Comparison of ENCODE assay signal across 1 cellular context in the genomic region with DNA sequence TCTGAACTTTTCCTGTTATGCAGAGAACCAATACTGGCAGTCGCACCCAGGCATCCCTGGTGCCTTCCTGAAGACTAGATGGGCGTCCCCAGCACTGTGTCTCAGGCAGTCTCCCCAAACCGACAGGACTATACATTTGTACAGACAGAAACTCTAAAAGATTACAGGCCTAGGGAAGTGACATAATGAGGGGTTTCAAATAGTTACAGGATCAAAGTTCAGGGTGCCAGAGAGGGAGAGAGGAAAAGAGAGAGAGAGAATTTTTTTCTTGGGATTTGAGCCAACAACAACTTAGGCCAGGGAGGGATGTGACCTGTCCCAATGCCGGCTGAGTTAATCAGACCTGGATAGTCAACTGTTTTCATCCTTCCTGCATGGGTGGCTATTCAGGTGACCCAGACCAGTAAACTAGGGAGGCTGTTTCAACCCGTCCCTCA.
A peak's percentile ranks its signal among the peaks of the same experiment; 100 is the strongest.
TF ChIP-seq lines count a peak whose summit lies in the region.

No MANE protein-coding gene starts in this region.

TF ChIP-seq in HepG2, 621 proteins besides CTCF, POLR2A, EP300 and RAD21 (continued from another document and continues in another):
- TF ChIP-seq, protein P1, sequence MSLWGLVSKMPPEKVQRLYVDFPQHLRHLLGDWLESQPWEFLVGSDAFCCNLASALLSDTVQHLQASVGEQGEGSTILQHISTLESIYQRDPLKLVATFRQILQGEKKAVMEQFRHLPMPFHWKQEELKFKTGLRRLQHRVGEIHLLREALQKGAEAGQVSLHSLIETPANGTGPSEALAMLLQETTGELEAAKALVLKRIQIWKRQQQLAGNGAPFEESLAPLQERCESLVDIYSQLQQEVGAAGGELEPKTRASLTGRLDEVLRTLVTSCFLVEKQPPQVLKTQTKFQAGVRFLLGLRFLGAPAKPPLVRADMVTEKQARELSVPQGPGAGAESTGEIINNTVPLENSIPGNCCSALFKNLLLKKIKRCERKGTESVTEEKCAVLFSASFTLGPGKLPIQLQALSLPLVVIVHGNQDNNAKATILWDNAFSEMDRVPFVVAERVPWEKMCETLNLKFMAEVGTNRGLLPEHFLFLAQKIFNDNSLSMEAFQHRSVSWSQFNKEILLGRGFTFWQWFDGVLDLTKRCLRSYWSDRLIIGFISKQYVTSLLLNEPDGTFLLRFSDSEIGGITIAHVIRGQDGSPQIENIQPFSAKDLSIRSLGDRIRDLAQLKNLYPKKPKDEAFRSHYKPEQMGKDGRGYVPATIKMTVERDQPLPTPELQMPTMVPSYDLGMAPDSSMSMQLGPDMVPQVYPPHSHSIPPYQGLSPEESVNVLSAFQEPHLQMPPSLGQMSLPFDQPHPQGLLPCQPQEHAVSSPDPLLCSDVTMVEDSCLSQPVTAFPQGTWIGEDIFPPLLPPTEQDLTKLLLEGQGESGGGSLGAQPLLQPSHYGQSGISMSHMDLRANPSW (CRISPR knock-in tag; IDR thresholded peaks at IDR 0.05; ENCODE audit: borderline replicate concordance), result no peak
- TF ChIP-seq MXD4 (CRISPR knock-in tag; IDR thresholded peaks at IDR 0.05), result no peak
- TF ChIP-seq ZNF138 (CRISPR knock-in tag; IDR thresholded peaks at IDR 0.05; ENCODE audit: low read depth), result no peak
- 0 out of 2 replicates have a peak, but pooled peaks have one; percentile 27 for TF ChIP-seq HOXA3 (CRISPR knock-in tag; IDR thresholded peaks at IDR 0.05)
- no peak for TF ChIP-seq REST (IDR thresholded peaks at IDR 0.05; ENCODE audit: borderline replicate concordance in 1 of 2, low read depth in 1 of 2, low read length in 2 of 2)
- TF ChIP-seq POLR2AphosphoS5 (IDR thresholded peaks at IDR 0.05; ENCODE audit: low read depth, low read length), result peak; percentile 35; the same call in 1 of the 2 replicates
- TF ChIP-seq ZNF484 (CRISPR knock-in tag; IDR thresholded peaks at IDR 0.05; ENCODE audit: borderline replicate concordance, low read depth), result no peak
- peak; percentile 64; the same call in 1 of the 2 replicates for TF ChIP-seq ZNF280D (CRISPR knock-in tag; IDR thresholded peaks at IDR 0.05)
- TF ChIP-seq, protein P2, sequence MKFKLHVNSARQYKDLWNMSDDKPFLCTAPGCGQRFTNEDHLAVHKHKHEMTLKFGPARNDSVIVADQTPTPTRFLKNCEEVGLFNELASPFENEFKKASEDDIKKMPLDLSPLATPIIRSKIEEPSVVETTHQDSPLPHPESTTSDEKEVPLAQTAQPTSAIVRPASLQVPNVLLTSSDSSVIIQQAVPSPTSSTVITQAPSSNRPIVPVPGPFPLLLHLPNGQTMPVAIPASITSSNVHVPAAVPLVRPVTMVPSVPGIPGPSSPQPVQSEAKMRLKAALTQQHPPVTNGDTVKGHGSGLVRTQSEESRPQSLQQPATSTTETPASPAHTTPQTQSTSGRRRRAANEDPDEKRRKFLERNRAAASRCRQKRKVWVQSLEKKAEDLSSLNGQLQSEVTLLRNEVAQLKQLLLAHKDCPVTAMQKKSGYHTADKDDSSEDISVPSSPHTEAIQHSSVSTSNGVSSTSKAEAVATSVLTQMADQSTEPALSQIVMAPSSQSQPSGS (CRISPR knock-in tag; IDR thresholded peaks at IDR 0.05), result 0 out of 2 replicates have a peak, but pooled peaks have one; percentile 29
- no peak for TF ChIP-seq ONECUT2 (CRISPR knock-in tag; IDR thresholded peaks at IDR 0.05)
- TF ChIP-seq, protein P3, sequence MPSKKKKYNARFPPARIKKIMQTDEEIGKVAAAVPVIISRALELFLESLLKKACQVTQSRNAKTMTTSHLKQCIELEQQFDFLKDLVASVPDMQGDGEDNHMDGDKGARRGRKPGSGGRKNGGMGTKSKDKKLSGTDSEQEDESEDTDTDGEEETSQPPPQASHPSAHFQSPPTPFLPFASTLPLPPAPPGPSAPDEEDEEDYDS (CRISPR knock-in tag; IDR thresholded peaks at IDR 0.05), result no peak; the same call in 1 of the 2 replicates
- TF ChIP-seq ZNF446 (CRISPR knock-in tag; IDR thresholded peaks at IDR 0.05), result no peak
- TF ChIP-seq ZNF552 (CRISPR knock-in tag; IDR thresholded peaks at IDR 0.05; ENCODE audit: borderline replicate concordance), result no peak
- TF ChIP-seq, protein P4, sequence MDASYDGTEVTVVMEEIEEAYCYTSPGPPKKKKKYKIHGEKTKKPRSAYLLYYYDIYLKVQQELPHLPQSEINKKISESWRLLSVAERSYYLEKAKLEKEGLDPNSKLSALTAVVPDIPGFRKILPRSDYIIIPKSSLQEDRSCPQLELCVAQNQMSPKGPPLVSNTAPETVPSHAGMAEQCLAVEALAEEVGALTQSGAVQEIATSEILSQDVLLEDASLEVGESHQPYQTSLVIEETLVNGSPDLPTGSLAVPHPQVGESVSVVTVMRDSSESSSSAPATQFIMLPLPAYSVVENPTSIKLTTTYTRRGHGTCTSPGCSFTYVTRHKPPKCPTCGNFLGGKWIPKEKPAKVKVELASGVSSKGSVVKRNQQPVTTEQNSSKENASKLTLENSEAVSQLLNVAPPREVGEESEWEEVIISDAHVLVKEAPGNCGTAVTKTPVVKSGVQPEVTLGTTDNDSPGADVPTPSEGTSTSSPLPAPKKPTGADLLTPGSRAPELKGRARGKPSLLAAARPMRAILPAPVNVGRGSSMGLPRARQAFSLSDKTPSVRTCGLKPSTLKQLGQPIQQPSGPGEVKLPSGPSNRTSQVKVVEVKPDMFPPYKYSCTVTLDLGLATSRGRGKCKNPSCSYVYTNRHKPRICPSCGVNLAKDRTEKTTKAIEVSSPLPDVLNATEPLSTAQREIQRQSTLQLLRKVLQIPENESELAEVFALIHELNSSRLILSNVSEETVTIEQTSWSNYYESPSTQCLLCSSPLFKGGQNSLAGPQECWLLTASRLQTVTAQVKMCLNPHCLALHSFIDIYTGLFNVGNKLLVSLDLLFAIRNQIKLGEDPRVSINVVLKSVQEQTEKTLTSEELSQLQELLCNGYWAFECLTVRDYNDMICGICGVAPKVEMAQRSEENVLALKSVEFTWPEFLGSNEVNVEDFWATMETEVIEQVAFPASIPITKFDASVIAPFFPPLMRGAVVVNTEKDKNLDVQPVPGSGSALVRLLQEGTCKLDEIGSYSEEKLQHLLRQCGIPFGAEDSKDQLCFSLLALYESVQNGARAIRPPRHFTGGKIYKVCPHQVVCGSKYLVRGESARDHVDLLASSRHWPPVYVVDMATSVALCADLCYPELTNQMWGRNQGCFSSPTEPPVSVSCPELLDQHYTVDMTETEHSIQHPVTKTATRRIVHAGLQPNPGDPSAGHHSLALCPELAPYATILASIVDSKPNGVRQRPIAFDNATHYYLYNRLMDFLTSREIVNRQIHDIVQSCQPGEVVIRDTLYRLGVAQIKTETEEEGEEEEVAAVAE (CRISPR knock-in tag; IDR thresholded peaks at IDR 0.05; ENCODE audit: borderline replicate concordance), result no peak; the same call in 1 of the 2 replicates
- TF ChIP-seq ARNT2 (CRISPR knock-in tag; IDR thresholded peaks at IDR 0.05; ENCODE audit: low read depth), result peak; percentile 56
- peak; percentile 75 for TF ChIP-seq HMG20A (CRISPR knock-in tag; IDR thresholded peaks at IDR 0.05; ENCODE audit: borderline replicate concordance)
- peak; percentile 54 for TF ChIP-seq ZFX (CRISPR knock-in tag; IDR thresholded peaks at IDR 0.05; ENCODE audit: low read depth)
- TF ChIP-seq KMT2A (CRISPR knock-in tag; IDR thresholded peaks at IDR 0.05), result no peak
- TF ChIP-seq ISX (CRISPR knock-in tag; conservative IDR thresholded peaks at IDR 0.05), result no peak
- no peak for TF ChIP-seq SIN3A (IDR thresholded peaks at IDR 0.05; ENCODE audit: borderline replicate concordance, low read depth, low read length)
- TF ChIP-seq ZNF383 (CRISPR knock-in tag; IDR thresholded peaks at IDR 0.05; ENCODE audit: borderline replicate concordance), result no peak
- TF ChIP-seq, protein P5, sequence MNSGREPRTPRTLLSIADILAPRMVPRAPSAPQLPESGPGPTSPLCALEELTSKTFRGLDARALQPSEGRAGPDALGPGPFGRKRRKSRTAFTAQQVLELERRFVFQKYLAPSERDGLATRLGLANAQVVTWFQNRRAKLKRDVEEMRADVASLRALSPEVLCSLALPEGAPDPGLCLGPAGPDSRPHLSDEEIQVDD (CRISPR knock-in tag; IDR thresholded peaks at IDR 0.05; ENCODE audit: borderline replicate concordance), result no peak
- TF ChIP-seq ZMYM4 (CRISPR knock-in tag; IDR thresholded peaks at IDR 0.05), result 0 out of 2 replicates have a peak, but pooled peaks have one; percentile 18
- no peak for TF ChIP-seq NFIB (CRISPR knock-in tag; IDR thresholded peaks at IDR 0.05; ENCODE audit: borderline replicate concordance)
- TF ChIP-seq KDM6A (CRISPR knock-in tag; IDR thresholded peaks at IDR 0.05; ENCODE audit: low read depth), result peak; percentile 65
- no peak for TF ChIP-seq TFAP4 (IDR thresholded peaks at IDR 0.05; ENCODE audit: borderline replicate concordance, low read depth)
- TF ChIP-seq NR2F2 (IDR thresholded peaks at IDR 0.05; ENCODE audit: borderline replicate concordance, low read depth), result peak; percentile 43; the same call in 1 of the 2 replicates
- TF ChIP-seq, protein P6, sequence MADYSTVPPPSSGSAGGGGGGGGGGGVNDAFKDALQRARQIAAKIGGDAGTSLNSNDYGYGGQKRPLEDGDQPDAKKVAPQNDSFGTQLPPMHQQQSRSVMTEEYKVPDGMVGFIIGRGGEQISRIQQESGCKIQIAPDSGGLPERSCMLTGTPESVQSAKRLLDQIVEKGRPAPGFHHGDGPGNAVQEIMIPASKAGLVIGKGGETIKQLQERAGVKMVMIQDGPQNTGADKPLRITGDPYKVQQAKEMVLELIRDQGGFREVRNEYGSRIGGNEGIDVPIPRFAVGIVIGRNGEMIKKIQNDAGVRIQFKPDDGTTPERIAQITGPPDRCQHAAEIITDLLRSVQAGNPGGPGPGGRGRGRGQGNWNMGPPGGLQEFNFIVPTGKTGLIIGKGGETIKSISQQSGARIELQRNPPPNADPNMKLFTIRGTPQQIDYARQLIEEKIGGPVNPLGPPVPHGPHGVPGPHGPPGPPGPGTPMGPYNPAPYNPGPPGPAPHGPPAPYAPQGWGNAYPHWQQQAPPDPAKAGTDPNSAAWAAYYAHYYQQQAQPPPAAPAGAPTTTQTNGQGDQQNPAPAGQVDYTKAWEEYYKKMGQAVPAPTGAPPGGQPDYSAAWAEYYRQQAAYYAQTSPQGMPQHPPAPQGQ (CRISPR knock-in tag; IDR thresholded peaks at IDR 0.05; ENCODE audit: borderline replicate concordance), result no peak
- no peak for TF ChIP-seq ZNF615 (CRISPR knock-in tag; IDR thresholded peaks at IDR 0.05; ENCODE audit: borderline replicate concordance)
- TF ChIP-seq ZNF569 (CRISPR knock-in tag; IDR thresholded peaks at IDR 0.05; ENCODE audit: borderline replicate concordance), result no peak
- no peak; the same call in 1 of the 2 replicates for TF ChIP-seq TAF1 (CRISPR knock-in tag; IDR thresholded peaks at IDR 0.05)
- TF ChIP-seq ZNF558 (CRISPR knock-in tag; IDR thresholded peaks at IDR 0.05; ENCODE audit: borderline replicate concordance), result no peak
